2 cellular contexts compared by ENCODE assay signal in genomic region chr6:12062605-12063004, GRCh38.
TF ChIP-seq lines count a peak whose summit lies in the region.

No MANE protein-coding gene starts in this region.

TF ChIP-seq in HEK293, 187 proteins besides CTCF, POLR2A, EP300 and RAD21 (continued from another document):
- TF ChIP-seq PRDM4 (tag by site-specific recombination; IDR thresholded peaks at IDR 0.05): peak; percentile 17; the same call in 1 of the 2 replicates
- no peak for TF ChIP-seq ZNF175 (tag by site-specific recombination; IDR thresholded peaks at IDR 0.05)
- no peak for TF ChIP-seq ZNF18 (tag by site-specific recombination; IDR thresholded peaks at IDR 0.05)

TF ChIP-seq in GM12878, 131 proteins besides CTCF, POLR2A, EP300 and RAD21:
- TF ChIP-seq MLLT1 (IDR thresholded peaks at IDR 0.05) (peak; percentile 46; the same call in 1 of the 2 replicates), RELB (IDR thresholded peaks at IDR 0.05; ENCODE audit: low read depth) (peak; percentile 44; the same call in 1 of the 2 replicates), ATF7 (IDR thresholded peaks at IDR 0.05; ENCODE audit: low read depth) (peak; percentile 82), IKZF1 (conservative IDR thresholded peaks at IDR 0.05) (peak; percentile 82), SMAD1 (IDR thresholded peaks at IDR 0.05; ENCODE audit: low read depth, partially characterized antibody) (no peak), DPF2 (IDR thresholded peaks at IDR 0.05) (0 out of 2 replicates have a peak, but pooled peaks have one; percentile 30), IKZF2 (IDR thresholded peaks at IDR 0.05) (peak; percentile 67 to 75; a peak in 2 of 4 replicates), RAD51 (IDR thresholded peaks at IDR 0.05) (no peak), BRCA1 (IDR thresholded peaks at IDR 0.05; ENCODE audit: low read depth, low read length) (no peak), E2F4 (IDR thresholded peaks at IDR 0.05; ENCODE audit: low read depth, low read length) (no peak)
